In genomic region chr4:61202638-61203495, GRCh38 we compare ENCODE assay signal across 9 cellular contexts. TPM values are rescaled to one million over a fixed set of nuclear protein-coding genes. Genes with fewer than 3 reads are reported as not detected.
DNase-seq lines count a peak whose midpoint lies in the region; ATAC-seq, FAIRE-seq and TF ChIP-seq lines count a peak whose summit lies in the region.
"Had no signal": no experiment of that assay in that cellular context is flagged by ENCODE, and none has a peak within 500 bp of the region (broad histone marks: within the 10 kb centered on the region; RNA-seq: fewer than 3 reads in every experiment).

No MANE protein-coding gene starts in this region.

- H3K4ac ChIP-seq in mesendoderm (ENCODE audit: low read depth, low read length) = no peak overlapping the region

- H3K4me2 ChIP-seq in A549 (peak overlapping the region; percentile 21; the same call in 2 of the 3 replicates), mesendoderm (ENCODE audit: low read length) (peak overlapping the region; percentile 83)

- peaks cover 3% of the 10 kb centered on the region for H3K79me1 ChIP-seq in mesendoderm (ENCODE audit: low read length)

- H3K23ac ChIP-seq in mesendoderm (ENCODE audit: low read length) = peak overlapping the region; percentile 89

- POLR2A ChIA-PET in A549 (lab: Yijun Ruan, JAX) = no interaction called here

- H2AK5ac ChIP-seq in mesendoderm (ENCODE audit: low read length) = no peak overlapping the region

- H3K9me3 ChIP-seq in A549 = no peaks in the 10 kb centered on the region
- peaks cover 0 to 21% (median 0%) of the 10 kb centered on the region in 8 donors for H3K9me3 ChIP-seq in spleen

- H3K4me1 ChIP-seq in A549 (no peaks in the 10 kb centered on the region), mesendoderm (ENCODE audit: control insufficient read depth, low read depth, low read length) (peaks cover 3% of the 10 kb centered on the region), spleen (peaks cover 0 to 31% (median 6%) of the 10 kb centered on the region in 6 donors)

- ATAC-seq in A549 (peak in 1 of 2 experiments; percentile 53; a peak in 3 of 6 replicates), GM21390 (IDR thresholded peaks at IDR 0.05; ENCODE audit: unreplicated experiment) (no peak)

- TF ChIP-seq RAD21 in A549 (conservative IDR thresholded peaks at IDR 0.05 in 1 of 2, IDR thresholded peaks at IDR 0.05 in 1 of 2) = no peak

- H2BK15ac ChIP-seq in mesendoderm (replicated peaks; ENCODE audit: low read depth) = no peak overlapping the region

- H2BK120ac ChIP-seq in mesendoderm (ENCODE audit: low read depth, low read length) = no peak overlapping the region

- H3K36me3 ChIP-seq in mesendoderm (ENCODE audit: control insufficient read depth, insufficient read depth, low read length) (no peaks in the 10 kb centered on the region), spleen (no peaks in the 10 kb centered on the region)

- no peak for TF ChIP-seq POLR2A in A549 (IDR thresholded peaks at IDR 0.05; ENCODE audit: low read length)
- TF ChIP-seq POLR2A in spleen (IDR thresholded peaks at IDR 0.05) = no peak
- TF ChIP-seq POLR2A in erythroblast (IDR thresholded peaks at IDR 0.05; ENCODE audit: low read length) = no peak

- intact Hi-C loops in spleen (cut with DNase I; ENCODE audit: low total_unique reads) = no loop called here

- H3K27ac ChIP-seq in A549 = no peak overlapping the region
- peak overlapping the region; percentile 83 for H3K27ac ChIP-seq in cingulate gyrus (ENCODE audit: low read depth, low read length)
- no peak overlapping the region for H3K27ac ChIP-seq in mesendoderm (ENCODE audit: low read depth, low read length)
- H3K27ac ChIP-seq in spleen = no peak overlapping the region

- peak overlapping the region; percentile 71 for H3K9ac ChIP-seq in mesendoderm (ENCODE audit: low read length)

- H4K5ac ChIP-seq in mesendoderm (ENCODE audit: low read length) = no peak overlapping the region

- DNase-seq in A549 (ENCODE audit: low read depth in 1 of 2, low spot score in 1 of 2) = no peak
- DNase-seq in NCI-H146 (lab: John Stamatoyannopoulos, UW) = peak; percentile 89
- peak; percentile 86 for DNase-seq in mesendoderm
- DNase-seq in spleen = no peak
- DNase-seq in mesenteric fat pad (ENCODE audit: low spot score) = no peak
- no peak for DNase-seq in erythroblast (lab: John Stamatoyannopoulos, UW)
- DNase-seq: CD4-positive, CD25-positive, alpha-beta regulatory T cell had no signal

- H3K27me3 ChIP-seq in mesendoderm (ENCODE audit: insufficient read depth, low read length, poor library complexity) (no peaks in the 10 kb centered on the region), spleen (replicated peaks in 1 of 7) (peaks cover 6 to 65% (median 35%) of the 10 kb centered on the region in 7 donors)

- WGBS in A549 (ENCODE audit: missing lambda C conversion rate) = 20% methylated on average over 15 of the region's 41 CpGs
- no CpG with 5 or more reads among the region's 41 CpGs for WGBS in mesendoderm (ENCODE audit: extremely low coverage, insufficient coverage, low lambda C conversion rate)
- 3 to 17% (median 4%) methylated on average over 26 to 41 of the region's 41 CpGs for WGBS in spleen, 5 donors

- no peak overlapping the region for H3K18ac ChIP-seq in mesendoderm (ENCODE audit: low read length)

- CTCF ChIA-PET in A549 (lab: Yijun Ruan, JAX) = interaction anchor here (0.7 kb wide), 1 partner anchor 8 kb away, joined by 3 read pairs; no protein-coding TSS in a partner anchor

- H3K79me2 ChIP-seq in mesendoderm (ENCODE audit: control insufficient read depth, insufficient read depth, low read length) = peaks cover 21% of the 10 kb centered on the region

- H3K4me3 ChIP-seq in A549 (no peak overlapping the region), mesendoderm (ENCODE audit: low read length) (peak overlapping the region; percentile 78), spleen (peak overlapping the region in 1 of 8 donors; percentile 31)

- no peak overlapping the region for H4K8ac ChIP-seq in mesendoderm (ENCODE audit: low read depth, low read length)

- TF ChIP-seq EP300 in A549 (IDR thresholded peaks at IDR 0.05) = no peak

- no peak overlapping the region for H2BK5ac ChIP-seq in mesendoderm (ENCODE audit: low read length)

- H3K56ac ChIP-seq in mesendoderm (ENCODE audit: low read length) = peak overlapping the region; percentile 92

- FAIRE-seq in A549 (lab: Jason Lieb, UNC) = no peak

- no peak for TF ChIP-seq CTCF in A549 (IDR thresholded peaks at IDR 0.05)
- no peak for TF ChIP-seq CTCF in spleen (IDR thresholded peaks at IDR 0.05 in 8 of 11, conservative IDR thresholded peaks at IDR 0.05 in 3 of 11)

TF ChIP-seq in A549, 52 proteins besides CTCF, POLR2A, EP300 and RAD21:
- TF ChIP-seq CBX2 (IDR thresholded peaks at IDR 0.05; ENCODE audit: borderline replicate concordance, low read depth) (no peak), EHF (CRISPR knock-in tag; IDR thresholded peaks at IDR 0.05) (no peak)

RNA-seq across cellular contexts. Expression of gene ADGRL3, which starts 2.7 kb away (rescaled TPM):
- polyA plus RNA-seq in A549 (2011; rRNA removed) (0.12 TPM in 2 replicates), A549 (2017; fragmentation: RNase III; extraction: RNeasy Plus Mini Kit Qiagen cat#74134 plus additional on column Dnase treatment) (0.01 to 0.05 TPM (median 0.05 TPM) in 3 replicates), spleen (under 1 TPM; 0.09 to 0.22 (median 0.11) TPM)
- under 0.01 and 0.01 TPM in 2 replicates for polyA plus RNA-seq in A549 (2012; cell fraction: cytosol; rRNA removed)
- polyA plus RNA-seq in A549 (2012; cell fraction: nucleus; rRNA removed) = not detected in 2 replicates
- 0.17 and 0.19 TPM in 2 replicates for polyA minus RNA-seq in A549 (2011; rRNA and poly(A)+ RNA removed)
- polyA plus RNA-seq in mesendoderm (2013, experiment 1 of 2) = 7.1 TPM
- 7.2 TPM for polyA plus RNA-seq in mesendoderm (2013, experiment 2 of 2)
- total RNA-seq in spleen (under 1 TPM in 6 of 7 donors, not detected in 1; 0.27 to 0.92 (median 0.56) TPM), mesenteric fat pad (5.9 TPM)
- total RNA-seq: CD4-positive, CD25-positive, alpha-beta regulatory T cell had no signal
- polyA plus RNA-seq: CD4-positive, CD25-positive, alpha-beta regulatory T cell had no signal

Comparison
In these comparisons a context has a peak if more than half of its experiments do, and no peak if none do; other contexts are left out.
1. DNase-seq: peak in NCI-H146 (single experiment) and mesendoderm (single experiment); none in A549 (0 of 2), spleen (single experiment), mesenteric fat pad (single experiment) and erythroblast (0 of 2).